15 cellular contexts compared by ENCODE assay signal in genomic region chr2:71842744-71843143, GRCh38.
DNase-seq lines count a peak whose midpoint lies in the region; ATAC-seq and TF ChIP-seq lines count a peak whose summit lies in the region.
"Had no signal": no experiment of that assay in that cellular context is flagged by ENCODE, and none has a peak within 500 bp of the region (broad histone marks: within the 10 kb centered on the region; RNA-seq: fewer than 3 reads in every experiment).

No MANE protein-coding gene starts in this region.

- no peaks in the 10 kb centered on the region for H3K4me1 ChIP-seq in HEK293 (ENCODE audit: control insufficient read depth, insufficient read depth, low read length)
- peaks cover 0 to 3% (median 1%) of the 10 kb centered on the region in 4 donors for H3K4me1 ChIP-seq in esophagus muscularis mucosa
- peaks cover 18% of the 10 kb centered on the region for H3K4me1 ChIP-seq in osteoblast (ENCODE audit: insufficient read depth, low read length)
- H3K4me1 ChIP-seq in psoas muscle = no peaks in the 10 kb centered on the region
- H3K4me1 ChIP-seq: BLaER1 treated with 17β-estradiol and CSF1 and Interleukin-3, amounts not matched to agents 10 nM and 100 nM had no signal

- H4K20me1 ChIP-seq in osteoblast (ENCODE audit: insufficient read depth, low read length) = no peaks in the 10 kb centered on the region
- H4K20me1 ChIP-seq: BLaER1 treated with 17β-estradiol and CSF1 and Interleukin-3, amounts not matched to agents 10 nM and 100 nM had no signal

- intact Hi-C loops in Right ventricle myocardium inferior (cut with DNase I) (no loop called here), left ventricle myocardium superior (cut with micrococcal nuclease) (no loop called here), esophagus muscularis mucosa (cut with DNase I) (no loop called here), psoas muscle (cut with DNase I) (no loop called here)

- ATAC-seq in Right ventricle myocardium inferior = peak; percentile 17
- ATAC-seq in left ventricle myocardium superior = no peak
- no peak for ATAC-seq in psoas muscle
- no peak for ATAC-seq in GM18909 (IDR thresholded peaks at IDR 0.05; ENCODE audit: poor library complexity, unreplicated experiment)
- ATAC-seq: CD8-positive, alpha-beta T cell had no signal

- peak overlapping the region; percentile 75 for H2AFZ ChIP-seq in osteoblast (ENCODE audit: low read length)

- H3K27ac ChIP-seq in HEK293 (ENCODE audit: extremely low read depth, low read depth, low read length) (no peak overlapping the region), esophagus muscularis mucosa (replicated peaks in 1 of 4) (no peak overlapping the region), osteoblast (ENCODE audit: low read depth, low read length) (no peak overlapping the region), psoas muscle (no peak overlapping the region)
- H3K27ac ChIP-seq: BLaER1 treated with 17β-estradiol and CSF1 and Interleukin-3, amounts not matched to agents 10 nM and 100 nM had no signal

- POLR2A ChIA-PET in HEK293 (lab: Yijun Ruan, JAX) = no interaction called here

- H3K4me3 ChIP-seq in HEK293 (ENCODE audit: low read depth, low read length) (no peak overlapping the region), esophagus muscularis mucosa (no peak overlapping the region), osteoblast (ENCODE audit: insufficient read depth, low read length) (no peak overlapping the region), psoas muscle (no peak overlapping the region)
- H3K4me3 ChIP-seq: BLaER1 treated with 17β-estradiol and CSF1 and Interleukin-3, amounts not matched to agents 10 nM and 100 nM had no signal

- CTCF ChIA-PET in HEK293 (lab: Yijun Ruan, JAX) = no interaction called here

- DNase-seq in Right ventricle myocardium inferior (ENCODE audit: missing footprints) (no peak), left ventricle myocardium superior (no peak), esophagus muscularis mucosa (ENCODE audit: extremely low spot score) (peak; percentile 78), osteoblast (ENCODE audit: insufficient read length, low spot score, missing footprints) (no peak), psoas muscle (no peak), NCI-H748 treated with DMSO at 0.1 percent for 48 hours (lab: John Stamatoyannopoulos, UW) (no peak)
- DNase-seq: Calu3; CD8-positive, alpha-beta T cell; DMS79 treated with DMSO at 0.1 percent for 48 hours; GF-D8; GOT3; H7 had no signal

- TF ChIP-seq CTCF in HEK293 (tag by site-specific recombination; IDR thresholded peaks at IDR 0.05) (no peak), esophagus muscularis mucosa (IDR thresholded peaks at IDR 0.05) (no peak), osteoblast (IDR thresholded peaks at IDR 0.05; ENCODE audit: extremely low read depth, low read depth, low read length) (no peak), psoas muscle (IDR thresholded peaks at IDR 0.05) (no peak)

- H3K4me2 ChIP-seq in osteoblast (ENCODE audit: insufficient read depth, low read length) = no peak overlapping the region
- H3K4me2 ChIP-seq: BLaER1 treated with 17β-estradiol and CSF1 and Interleukin-3, amounts not matched to agents 10 nM and 100 nM had no signal

- H3K9me3 ChIP-seq in HEK293 (ENCODE audit: control insufficient read depth, insufficient read depth, low read depth, low read length) = no peaks in the 10 kb centered on the region
- no peaks in the 10 kb centered on the region for H3K9me3 ChIP-seq in esophagus muscularis mucosa
- no peaks in the 10 kb centered on the region for H3K9me3 ChIP-seq in osteoblast (ENCODE audit: low read depth, low read length)
- H3K9me3 ChIP-seq in psoas muscle = no peaks in the 10 kb centered on the region
- H3K9me3 ChIP-seq: BLaER1 treated with 17β-estradiol and CSF1 and Interleukin-3, amounts not matched to agents 10 nM and 100 nM had no signal

- TF ChIP-seq POLR2A in esophagus muscularis mucosa (IDR thresholded peaks at IDR 0.05; ENCODE audit: low read depth) = no peak

- 93% methylated on average over 4 of the region's 4 CpGs for WGBS in esophagus muscularis mucosa
- WGBS in psoas muscle, 3 donors = 94 to 98% (median 95%) methylated on average over 4 of the region's 4 CpGs

- no peaks in the 10 kb centered on the region for H3K79me2 ChIP-seq in osteoblast (ENCODE audit: insufficient read depth, low read length)

- H3K36me3 ChIP-seq in HEK293 (ENCODE audit: control insufficient read depth in 2 of 2, insufficient read depth in 1 of 2, low read length in 2 of 2) (no peaks in the 10 kb centered on the region), esophagus muscularis mucosa (no peaks in the 10 kb centered on the region), osteoblast (ENCODE audit: insufficient read depth, low read length) (no peaks in the 10 kb centered on the region), psoas muscle (ENCODE audit: insufficient read depth in 1 of 2, low read depth in 1 of 2) (no peaks in the 10 kb centered on the region)
- H3K36me3 ChIP-seq: BLaER1 treated with 17β-estradiol and CSF1 and Interleukin-3, amounts not matched to agents 10 nM and 100 nM had no signal

- no peak for TF ChIP-seq EP300 in esophagus muscularis mucosa (IDR thresholded peaks at IDR 0.05)

- H3K27me3 ChIP-seq in esophagus muscularis mucosa (no peaks in the 10 kb centered on the region), osteoblast (ENCODE audit: insufficient read depth, low read length) (no peaks in the 10 kb centered on the region), psoas muscle (ENCODE audit: insufficient read depth in 3 of 3, low read length in 2 of 3) (no peaks in the 10 kb centered on the region)
- H3K27me3 ChIP-seq: BLaER1 treated with 17β-estradiol and CSF1 and Interleukin-3, amounts not matched to agents 10 nM and 100 nM had no signal

TF ChIP-seq in HEK293, 187 proteins besides CTCF, POLR2A, EP300 and RAD21:
- TF ChIP-seq ZNF174 (tag by site-specific recombination; IDR thresholded peaks at IDR 0.05) (no peak), MEIS1 (CRISPR knock-in tag; IDR thresholded peaks at IDR 0.05; ENCODE audit: borderline replicate concordance) (no peak), ZNF76 (tag by site-specific recombination; IDR thresholded peaks at IDR 0.05; ENCODE audit: borderline replicate concordance, low read depth) (no peak), OVOL3 (tag by site-specific recombination; IDR thresholded peaks at IDR 0.05) (no peak), ZSCAN30 (tag by site-specific recombination; IDR thresholded peaks at IDR 0.05) (no peak), ZSCAN4 (tag by site-specific recombination; IDR thresholded peaks at IDR 0.05) (peak; percentile 81), ZNF202 (tag by site-specific recombination; IDR thresholded peaks at IDR 0.05; ENCODE audit: borderline replicate concordance) (no peak)
TF ChIP-seq in HEK293: peak in this region for 1.
